14 cellular contexts compared by ENCODE assay signal in genomic region chr10:122139627-122140151, GRCh38.
A peak's percentile ranks its signal among the peaks of the same experiment; 100 is the strongest.
DNase-seq lines count a peak whose midpoint lies in the region; ATAC-seq and TF ChIP-seq lines count a peak whose summit lies in the region.
"Had no signal": no experiment of that assay in that cellular context is flagged by ENCODE, and none has a peak within 500 bp of the region (broad histone marks: within the 10 kb centered on the region; RNA-seq: fewer than 3 reads in every experiment).

No MANE protein-coding gene starts in this region.

- TF ChIP-seq EP300 in sigmoid colon (IDR thresholded peaks at IDR 0.05): no peak

- intact Hi-C loops in right cardiac atrium (cut with DNase I) (loop anchor here in 1 of 4 donors (10.0 kb wide), 1 partner anchor 125 kb away; no protein-coding TSS in a partner anchor), sigmoid colon (cut with DNase I) (loop anchor here (5.0 to 10.0 kb wide), 5 partner anchors 53 to 295 kb away; partner anchors contain the start of gene PLEKHA1)

- peaks cover 24% of the 10 kb centered on the region for H3K36me3 Mint-ChIP-seq in HFFc6 (ENCODE audit: low read depth)
- H3K36me3 Mint-ChIP-seq: activated naive CD4-positive, alpha-beta T cell treated with anti-CD3 and anti-CD28 coated beads, Interleukin-2, amount 10 ng/mL, durations not matched to agents 7 days and 5 days had no signal

- H3K36me3 ChIP-seq in WERI-Rb-1 (no peaks in the 10 kb centered on the region), sigmoid colon (peaks cover 0 to 28% (median 4%) of the 10 kb centered on the region in 4 donors)

- H3K9me3 Mint-ChIP-seq in HFFc6: no peaks in the 10 kb centered on the region
- H3K9me3 Mint-ChIP-seq: activated naive CD4-positive, alpha-beta T cell treated with anti-CD3 and anti-CD28 coated beads, Interleukin-2, amount 10 ng/mL, durations not matched to agents 7 days and 5 days; central memory CD8-positive, alpha-beta T cell had no signal

- H3K4me1 ChIP-seq in right cardiac atrium (ENCODE audit: control insufficient read depth, insufficient read depth, low read length) (peaks cover 28% of the 10 kb centered on the region), sigmoid colon (peaks cover 0 to 68% (median 57%) of the 10 kb centered on the region in 4 donors)

- ATAC-seq in right cardiac atrium (peak; percentile 58 to 78), HG03521 (IDR thresholded peaks at IDR 0.05; ENCODE audit: unreplicated experiment) (no peak), GM21360 (IDR thresholded peaks at IDR 0.05; ENCODE audit: unreplicated experiment) (no peak), GM21717 (IDR thresholded peaks at IDR 0.05; ENCODE audit: unreplicated experiment) (no peak)

- TF ChIP-seq POLR2A in sigmoid colon (IDR thresholded peaks at IDR 0.05): no peak

- H3K27me3 ChIP-seq in WERI-Rb-1 (ENCODE audit: insufficient read depth, low read depth, severe bottlenecking) (no peaks in the 10 kb centered on the region), right cardiac atrium (ENCODE audit: control insufficient read depth, insufficient read depth) (no peaks in the 10 kb centered on the region), sigmoid colon (no peaks in the 10 kb centered on the region)

- H3K27me3 Mint-ChIP-seq in HFFc6 (ENCODE audit: insufficient read depth): no peaks in the 10 kb centered on the region; the same call in 1 of the 2 replicates

- H3K9me3 ChIP-seq in WERI-Rb-1 (ENCODE audit: severe bottlenecking) (no peaks in the 10 kb centered on the region), right cardiac atrium (ENCODE audit: control insufficient read depth, low read length) (no peaks in the 10 kb centered on the region), sigmoid colon (no peaks in the 10 kb centered on the region)

- peak overlapping the region; percentile 2; the same call in 1 of the 2 replicates for H3K4me3 Mint-ChIP-seq in HFFc6
- H3K4me3 Mint-ChIP-seq: activated naive CD4-positive, alpha-beta T cell treated with anti-CD3 and anti-CD28 coated beads, Interleukin-2, amount 10 ng/mL, durations not matched to agents 7 days and 5 days; central memory CD8-positive, alpha-beta T cell had no signal

- H3K4me1 Mint-ChIP-seq in HFFc6 (ENCODE audit: low read depth): peaks cover 48% of the 10 kb centered on the region
- H3K4me1 Mint-ChIP-seq: activated naive CD4-positive, alpha-beta T cell treated with anti-CD3 and anti-CD28 coated beads, Interleukin-2, amount 10 ng/mL, durations not matched to agents 7 days and 5 days; central memory CD8-positive, alpha-beta T cell had no signal

- peak overlapping the region; percentile 96; the same call in 1 of the 2 replicates for H3K27ac Mint-ChIP-seq in HFFc6
- H3K27ac Mint-ChIP-seq: activated naive CD4-positive, alpha-beta T cell treated with anti-CD3 and anti-CD28 coated beads, Interleukin-2, amount 10 ng/mL, durations not matched to agents 7 days and 5 days had no signal

- H3K27ac ChIP-seq in WERI-Rb-1: peak overlapping the region; percentile 61
- H3K27ac ChIP-seq in right cardiac atrium (ENCODE audit: low read length): peak overlapping the region; percentile 52
- peak overlapping the region; percentile 80 to 88 (median 86) for H3K27ac ChIP-seq in sigmoid colon
- H3K27ac ChIP-seq: C4-2B had no signal

- no peak for TF ChIP-seq CTCF in HFFc6 (IDR thresholded peaks at IDR 0.05)
- TF ChIP-seq CTCF in WERI-Rb-1 (IDR thresholded peaks at IDR 0.05; ENCODE audit: low read depth, low read length): no peak
- no peak for TF ChIP-seq CTCF in sigmoid colon (IDR thresholded peaks at IDR 0.05)

- 37% methylated on average over 10 of the region's 10 CpGs for WGBS in right cardiac atrium
- WGBS in sigmoid colon, 2 donors: 80 to 91% methylated on average over 10 of the region's 10 CpGs

- H3K4me3 ChIP-seq in WERI-Rb-1 (ENCODE audit: low read depth, low read length) (no peak overlapping the region), right cardiac atrium (ENCODE audit: low read length) (no peak overlapping the region), sigmoid colon (no peak overlapping the region)

- DNase-seq in HFFc6 (no peak), WERI-Rb-1 (peak; percentile 59), right cardiac atrium (peak; percentile 66 to 90 (median 89)), sigmoid colon (no peak)
- DNase-seq in activated CD4-positive, alpha-beta T cell treated with anti-CD3 and anti-CD28 coated beads, Interleukin-2, amount 50 U/mL, for 4 hours: no peak
- DNase-seq: activated naive CD4-positive, alpha-beta T cell treated with anti-CD3 and anti-CD28 coated beads, Interleukin-2, amount 10 ng/mL, durations not matched to agents 7 days and 5 days; erythroblast; NCI-H748 treated with DMSO at 0.1 percent for 48 hours; T-helper 1 cell had no signal

Comparison
In these comparisons a context has a peak if more than half of its experiments do, and no peak if none do; other contexts are left out.
1. DNase-seq: peak in WERI-Rb-1 (single experiment) and right cardiac atrium (3 of 3); none in HFFc6 (single experiment), sigmoid colon (single experiment) and activated CD4-positive, alpha-beta T cell treated with anti-CD3 and anti-CD28 coated beads, Interleukin-2, amount 50 U/mL, for 4 hours (0 of 2).
2. ATAC-seq: peak in right cardiac atrium (2 of 2); none in HG03521 (single experiment), GM21360 (single experiment) and GM21717 (single experiment).
3. Peak in every context shown above with its lines, with median percentiles within 50 percentile points of each other: H3K27ac ChIP-seq.